ENCODE assay signal across 8 cellular contexts in the genomic region with DNA sequence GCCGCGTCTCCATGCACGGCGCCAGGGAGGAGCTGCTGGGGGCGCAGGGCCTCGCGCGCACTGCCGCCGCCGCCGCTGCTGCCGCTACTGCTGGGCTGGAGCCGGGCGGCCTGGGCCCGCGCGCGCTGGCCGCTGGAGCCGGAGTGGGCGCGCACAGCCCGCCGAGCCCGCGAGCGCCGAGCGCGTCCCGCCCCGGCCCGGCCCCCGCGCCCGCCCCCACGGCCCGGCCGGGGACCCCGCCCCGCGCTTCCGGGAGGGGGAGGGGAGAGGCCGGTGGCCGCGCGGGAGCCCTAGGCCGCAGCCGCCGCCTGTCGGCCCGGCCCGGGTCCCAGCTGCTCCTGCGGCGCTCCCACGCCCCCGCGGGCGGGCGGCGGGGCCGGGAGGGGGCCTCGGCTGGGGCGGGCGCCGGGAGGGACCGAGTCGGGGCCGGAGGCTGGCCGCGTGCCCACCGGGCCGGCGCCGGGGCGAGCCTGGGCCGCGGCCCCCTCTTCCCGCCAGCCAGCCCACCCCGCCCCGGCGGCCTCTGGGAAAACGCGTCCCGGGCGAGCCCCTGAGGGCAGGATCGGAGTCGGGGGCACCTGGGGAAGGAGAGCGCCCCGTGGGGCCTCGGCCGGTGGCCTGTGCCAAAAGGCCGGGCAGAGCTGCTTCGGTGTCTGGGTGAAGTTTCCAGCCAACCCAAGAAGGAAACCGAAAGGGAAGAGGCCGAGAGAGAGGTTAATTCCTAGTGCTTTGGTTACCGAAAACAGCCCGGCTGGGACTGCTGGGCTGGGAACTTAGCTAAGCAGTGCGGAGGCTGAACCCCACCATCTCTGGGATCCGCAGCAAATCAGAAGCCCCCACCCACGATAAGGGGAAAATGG. TPM values are rescaled to one million over a fixed set of nuclear protein-coding genes. Genes with fewer than 3 reads are reported as not detected.
A peak's percentile ranks its signal among the peaks of the same experiment; 100 is the strongest.
DNase-seq lines count a peak whose midpoint lies in the region; ATAC-seq and TF ChIP-seq lines count a peak whose summit lies in the region.

A gene (minus strand): TSS at position 145 of the 860 bp plus-strand sequence. CDS start 321 bp downstream, outside the sequence.

- H3K9me2 ChIP-seq in neural cell (ENCODE audit: insufficient read depth, low read length) = no peaks in the 10 kb centered on the region

- peaks cover 6% of the 10 kb centered on the region for H3F3A ChIP-seq in neural cell (ENCODE audit: insufficient read depth, low read length, poor library complexity, severe bottlenecking)

- no peaks in the 10 kb centered on the region for H3K36me3 ChIP-seq in neural cell (ENCODE audit: insufficient read depth, low read length)
- no peaks in the 10 kb centered on the region for H3K36me3 ChIP-seq in tibial artery

- H3K9me3 ChIP-seq in neural cell (ENCODE audit: low read length) = no peaks in the 10 kb centered on the region
- H3K9me3 ChIP-seq in tibial artery = no peaks in the 10 kb centered on the region

- peak within 1 kb of the TSS; percentile 80 for H3K9ac ChIP-seq in neural cell (ENCODE audit: low read length)

- H4K20me1 ChIP-seq in neural cell (ENCODE audit: insufficient read depth) = no peaks in the 10 kb centered on the region

- H3K4me3 ChIP-seq in fibroblast of villous mesenchyme (ENCODE audit: low read depth, low read length) (peak within 1 kb of the TSS; percentile 76), neural cell (ENCODE audit: low read length) (peak within 1 kb of the TSS; percentile 84), tibial artery (peak within 1 kb of the TSS; percentile 78 to 79)

- no peak for TF ChIP-seq CTCF in fibroblast of villous mesenchyme (IDR thresholded peaks at IDR 0.05; ENCODE audit: insufficient read depth, low read depth, low read length)
- no peak for TF ChIP-seq CTCF in neural cell (IDR thresholded peaks at IDR 0.05; ENCODE audit: poor library complexity, severe bottlenecking)
- TF ChIP-seq CTCF in tibial artery (IDR thresholded peaks at IDR 0.05) = no peak

- H3K27ac ChIP-seq in neural cell (ENCODE audit: low read length) (peak within 1 kb of the TSS; percentile 49), tibial artery (peak within 1 kb of the TSS; percentile 90 to 93)

- H2AFZ ChIP-seq in neural cell (ENCODE audit: low read depth, low read length) = peak within 1 kb of the TSS; percentile 91

- H3K27me3 ChIP-seq in neural cell (ENCODE audit: insufficient read depth, low read depth, low read length) (no peaks in the 10 kb centered on the region), tibial artery (no peaks in the 10 kb centered on the region)

- peaks cover 38% of the 10 kb centered on the region for H3K79me2 ChIP-seq in neural cell (replicated peaks; ENCODE audit: insufficient read depth, low read length)

- intact Hi-C loops in tibial artery (cut with DNase I; ENCODE audit: low total_unique reads) = loop anchor here (1.0 to 5.0 kb wide), 2 partner anchors 75 to 92 kb away; no protein-coding TSS in a partner anchor

- no peak for TF ChIP-seq EP300 in neural cell (conservative IDR thresholded peaks at IDR 0.05; ENCODE audit: poor library complexity, severe bottlenecking)

- H3K4me2 ChIP-seq in neural cell (ENCODE audit: low read length) = peak within 1 kb of the TSS; percentile 87

- DNase-seq in Caki2 (ENCODE audit: low read depth) = no peak
- peak; percentile 70 for DNase-seq in RKO (ENCODE audit: low spot score)
- DNase-seq in activated gamma-delta T cell treated with anti-CD3 and anti-CD28 coated beads, Interleukin-2, amount 50 U/mL, for 16 hours (ENCODE audit: low read depth) = peak; percentile 41
- peak; percentile 90 for DNase-seq in fibroblast of villous mesenchyme (ENCODE audit: low read depth)
- peak in 1 of 2 donors; percentile 83 for DNase-seq in tibial artery

- no peak for TF ChIP-seq RAD21 in neural cell (conservative IDR thresholded peaks at IDR 0.05)

- peaks cover 0 to 51% (median 20%) of the 10 kb centered on the region in 4 donors for H3K4me1 ChIP-seq in tibial artery

- ATAC-seq in GM19351 (IDR thresholded peaks at IDR 0.05; ENCODE audit: unreplicated experiment) (peak; percentile 57), HG03457 (IDR thresholded peaks at IDR 0.05; ENCODE audit: unreplicated experiment) (peak; percentile 50)

- in situ Hi-C loops in Caki2 (cut with HindIII; ENCODE audit: low pct_unique_long_range_greater_than_20kb, low sequenced_read_pairs) = no loop called here

TF ChIP-seq in neural cell, 6 proteins besides CTCF, POLR2A, EP300 and RAD21:
- TF ChIP-seq SMC3 (conservative IDR thresholded peaks at IDR 0.05; ENCODE audit: poor library complexity) (no peak), MXI1 (conservative IDR thresholded peaks at IDR 0.05; ENCODE audit: poor library complexity, severe bottlenecking) (no peak), TAF1 (IDR thresholded peaks at IDR 0.05; ENCODE audit: low read depth) (peak; percentile 28), POLR2AphosphoS5 (IDR thresholded peaks at IDR 0.05) (peak; percentile 43)
- TF ChIP-seq, protein P1, sequence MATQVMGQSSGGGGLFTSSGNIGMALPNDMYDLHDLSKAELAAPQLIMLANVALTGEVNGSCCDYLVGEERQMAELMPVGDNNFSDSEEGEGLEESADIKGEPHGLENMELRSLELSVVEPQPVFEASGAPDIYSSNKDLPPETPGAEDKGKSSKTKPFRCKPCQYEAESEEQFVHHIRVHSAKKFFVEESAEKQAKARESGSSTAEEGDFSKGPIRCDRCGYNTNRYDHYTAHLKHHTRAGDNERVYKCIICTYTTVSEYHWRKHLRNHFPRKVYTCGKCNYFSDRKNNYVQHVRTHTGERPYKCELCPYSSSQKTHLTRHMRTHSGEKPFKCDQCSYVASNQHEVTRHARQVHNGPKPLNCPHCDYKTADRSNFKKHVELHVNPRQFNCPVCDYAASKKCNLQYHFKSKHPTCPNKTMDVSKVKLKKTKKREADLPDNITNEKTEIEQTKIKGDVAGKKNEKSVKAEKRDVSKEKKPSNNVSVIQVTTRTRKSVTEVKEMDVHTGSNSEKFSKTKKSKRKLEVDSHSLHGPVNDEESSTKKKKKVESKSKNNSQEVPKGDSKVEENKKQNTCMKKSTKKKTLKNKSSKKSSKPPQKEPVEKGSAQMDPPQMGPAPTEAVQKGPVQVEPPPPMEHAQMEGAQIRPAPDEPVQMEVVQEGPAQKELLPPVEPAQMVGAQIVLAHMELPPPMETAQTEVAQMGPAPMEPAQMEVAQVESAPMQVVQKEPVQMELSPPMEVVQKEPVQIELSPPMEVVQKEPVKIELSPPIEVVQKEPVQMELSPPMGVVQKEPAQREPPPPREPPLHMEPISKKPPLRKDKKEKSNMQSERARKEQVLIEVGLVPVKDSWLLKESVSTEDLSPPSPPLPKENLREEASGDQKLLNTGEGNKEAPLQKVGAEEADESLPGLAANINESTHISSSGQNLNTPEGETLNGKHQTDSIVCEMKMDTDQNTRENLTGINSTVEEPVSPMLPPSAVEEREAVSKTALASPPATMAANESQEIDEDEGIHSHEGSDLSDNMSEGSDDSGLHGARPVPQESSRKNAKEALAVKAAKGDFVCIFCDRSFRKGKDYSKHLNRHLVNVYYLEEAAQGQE (IDR thresholded peaks at IDR 0.05; ENCODE audit: borderline replicate concordance) = peak; percentile 54

RNA-seq across cellular contexts. Expression of the gene that starts here (rescaled TPM):
- 50.7 and 94.3 TPM in 2 replicates for total RNA-seq in Caki2 (2014; rRNA removed; shearing (Covaris generic); ENCODE audit: low replicate concordance)
- total RNA-seq in fibroblast of villous mesenchyme = 55.7 and 56.6 TPM in 2 replicates
- polyA plus RNA-seq in neural cell = 66.0 and 72.9 TPM in 2 replicates
- 41.9 and 60.8 TPM in 2 replicates for polyA minus RNA-seq in neural cell
